ENCODE assay signal across 15 cellular contexts in genomic region chr3:72018339-72018984, GRCh38.
DNase-seq lines count a peak whose midpoint lies in the region; ATAC-seq, FAIRE-seq and TF ChIP-seq lines count a peak whose summit lies in the region.
"Had no signal": no experiment of that assay in that cellular context is flagged by ENCODE, and none has a peak within 500 bp of the region (broad histone marks: within the 10 kb centered on the region; RNA-seq: fewer than 3 reads in every experiment).

No MANE protein-coding gene starts in this region.

- no peaks in the 10 kb centered on the region for H3K9me3 ChIP-seq in IMR-90 (ENCODE audit: control insufficient read depth, insufficient read depth, low read length)
- H3K9me3 ChIP-seq in K562 (replicated peaks; ENCODE audit: control insufficient read depth, insufficient read depth, low read depth, low read length): no peaks in the 10 kb centered on the region
- no peaks in the 10 kb centered on the region for H3K9me3 ChIP-seq in tibial nerve
- H3K9me3 ChIP-seq: body of pancreas had no signal

- H3K27me3 ChIP-seq in IMR-90 (ENCODE audit: control insufficient read depth, insufficient read depth, low read length): no peaks in the 10 kb centered on the region
- H3K27me3 ChIP-seq in K562 (ENCODE audit: control insufficient read depth in 2 of 2, insufficient read depth in 2 of 2, low read length in 2 of 2): no peaks in the 10 kb centered on the region
- H3K27me3 ChIP-seq in tibial nerve: no peaks in the 10 kb centered on the region
- H3K27me3 ChIP-seq: body of pancreas had no signal

- DNase-seq in EH (ENCODE audit: low read depth) (peak; percentile 47), IMR-90 (peak; percentile 7), K562 (ENCODE audit: extremely low read depth in 1 of 4, low spot score in 3 of 4) (peak; percentile 76 to 87 (median 80)), myocyte (ENCODE audit: low read depth) (peak; percentile 56), NCI-H446 (lab: John Stamatoyannopoulos, UW) (no peak), tibial nerve (ENCODE audit: low spot score in 2 of 2) (no peak), NCI-H526 (lab: John Stamatoyannopoulos, UW) (no peak)
- no peak for DNase-seq in stimulated activated CD4-positive, alpha-beta T cell treated with anti-CD3 and anti-CD28 coated beads, Interleukin-2, amount 100 ng/mL, for 48 hours
- DNase-seq: activated CD4-positive, alpha-beta T cell treated with anti-CD3 and anti-CD28 coated beads for 36 hours; body of pancreas; CD8-positive, alpha-beta memory T cell; hippocampal formation; midbrain; NCI-H1694 had no signal

- H2AK9ac ChIP-seq in IMR-90 (replicated peaks; ENCODE audit: low read depth, low read length, poor library complexity): no peak overlapping the region

- H4K20me1 ChIP-seq in IMR-90 (ENCODE audit: insufficient read depth, low read length): no peaks in the 10 kb centered on the region
- H4K20me1 ChIP-seq in K562 (replicated peaks; ENCODE audit: control insufficient read depth, insufficient read depth, low read length): no peaks in the 10 kb centered on the region

- peak; percentile 94 for FAIRE-seq in K562 (lab: Jason Lieb, UNC)
- FAIRE-seq: endothelial cell of umbilical vein had no signal

- in situ Hi-C loops in IMR-90 (cut with MboI; ENCODE audit: low sequenced_read_pairs): no loop called here
- in situ Hi-C loops in K562 (cut with MboI): no loop called here

- no peaks in the 10 kb centered on the region for H3K9me1 ChIP-seq in IMR-90 (ENCODE audit: insufficient read depth, low read length)
- no peaks in the 10 kb centered on the region for H3K9me1 ChIP-seq in K562 (ENCODE audit: control insufficient read depth, insufficient read depth, low read length)

- no peak overlapping the region for H3K23ac ChIP-seq in IMR-90 (ENCODE audit: low read depth, low read length)

- dilution Hi-C loops in IMR-90 (cut with HindIII; ENCODE audit: low sequenced_read_pairs, unreplicated experiment): no loop called here

- no peak overlapping the region for H3K56ac ChIP-seq in IMR-90 (ENCODE audit: extremely low read depth, insufficient read depth, low read length)

- peak overlapping the region; percentile 42; the same call in 1 of the 2 replicates for H3K4ac ChIP-seq in IMR-90 (ENCODE audit: low read depth, low read length)

- H3K9ac ChIP-seq in IMR-90 (ENCODE audit: low read depth, low read length) (no peak overlapping the region), K562 (ENCODE audit: insufficient read depth in 1 of 2, low read depth in 2 of 2, low read length in 2 of 2) (peak overlapping the region; percentile 10 to 34; a peak in 1 of 4 replicates)

- H4K8ac ChIP-seq in IMR-90 (ENCODE audit: low read depth in 2 of 2, low read length in 2 of 2): no peak overlapping the region

- H2BK120ac ChIP-seq in IMR-90 (ENCODE audit: low read depth, low read length): peak overlapping the region; percentile 32; the same call in 1 of the 2 replicates

- H4K5ac ChIP-seq in IMR-90 (ENCODE audit: low read depth, low read length): no peak overlapping the region

- H3K4me3 ChIP-seq in IMR-90 (ENCODE audit: insufficient read depth, low read depth, low read length) (no peak overlapping the region), K562 (no peak overlapping the region), tibial nerve (no peak overlapping the region)
- H3K4me3 ChIP-seq: body of pancreas had no signal

- intact Hi-C loops in IMR-90 (cut with micrococcal nuclease): no loop called here
- intact Hi-C loops in K562 (cut with micrococcal nuclease): no loop called here

- H3K36me3 ChIP-seq in IMR-90 (ENCODE audit: control insufficient read depth, insufficient read depth, low read length): no peaks in the 10 kb centered on the region
- H3K36me3 ChIP-seq in K562 (ENCODE audit: control insufficient read depth, insufficient read depth, low read length): no peaks in the 10 kb centered on the region
- H3K36me3 ChIP-seq in tibial nerve: no peaks in the 10 kb centered on the region

- no peak overlapping the region for H2BK15ac ChIP-seq in IMR-90 (ENCODE audit: low read depth, low read length)

- TF ChIP-seq CTCF in IMR-90 (conservative IDR thresholded peaks at IDR 0.05; ENCODE audit: low read depth, low read length) (no peak), K562 (IDR thresholded peaks at IDR 0.05 in 2 of 3, conservative IDR thresholded peaks at IDR 0.05 in 1 of 3; ENCODE audit: insufficient read depth in 2 of 3, low read depth in 1 of 3, low read length in 3 of 3) (no peak), tibial nerve (IDR thresholded peaks at IDR 0.05) (no peak)

- no peak for TF ChIP-seq RAD21 in IMR-90 (IDR thresholded peaks at IDR 0.05; ENCODE audit: low read length)
- no peak for TF ChIP-seq RAD21 in K562 (CRISPR knock-in tag; conservative IDR thresholded peaks at IDR 0.05 in 1 of 2, IDR thresholded peaks at IDR 0.05 in 1 of 2)

- POLR2A ChIA-PET in IMR-90 (lab: Charles Lee; ENCODE audit: unreplicated experiment): no interaction called here
- POLR2A ChIA-PET in K562 (lab: Yijun Ruan, JAX): interaction anchor here (0.6 to 1.9 kb wide), 6 partner anchors 9 to 135 kb away, joined by 3 to 5 read pairs (median 3); no protein-coding TSS in a partner anchor

- BruUV-seq in IMR-90 (replicated peaks; lab: Mats Ljungman, UMichigan) (no TSS peak), K562 (replicated peaks; lab: Mats Ljungman, UMichigan) (no TSS peak)

- H2BK5ac ChIP-seq in IMR-90 (ENCODE audit: low read depth, low read length, poor library complexity, severe bottlenecking): no peak overlapping the region

- H4K91ac ChIP-seq in IMR-90 (ENCODE audit: insufficient read depth, low read depth, low read length): no peak overlapping the region

- no peak overlapping the region; the same call in 1 of the 2 replicates for H2BK20ac ChIP-seq in IMR-90 (ENCODE audit: low read depth, low read length)

- WGBS in IMR-90 (ENCODE audit: extremely low coverage in 2 of 2, insufficient read length in 1 of 2), 2 experiments: 40% methylated on average over 1 of the region's 5 CpGs; no CpG with 5 or more reads in 1 of the 2 experiments
- 3% methylated on average over 4 of the region's 5 CpGs for WGBS in K562 (ENCODE audit: insufficient coverage, low coverage, missing lambda C conversion rate)
- 69 to 77% methylated on average over 5 of the region's 5 CpGs for WGBS in tibial nerve, 2 donors

- H3K27ac ChIP-seq in IMR-90 (ENCODE audit: insufficient read depth, low read length) (no peak overlapping the region), K562 (ENCODE audit: extremely low read depth, low read depth, low read length) (peak overlapping the region; percentile 67), tibial nerve (no peak overlapping the region)
- H3K27ac ChIP-seq: body of pancreas had no signal

- peaks cover 6% of the 10 kb centered on the region; the same call in 1 of the 2 replicates for H3K4me1 ChIP-seq in IMR-90 (ENCODE audit: control insufficient read depth, insufficient read depth, low read length)
- H3K4me1 ChIP-seq in K562 (replicated peaks in 1 of 2; ENCODE audit: control insufficient read depth in 2 of 2, insufficient read depth in 2 of 2, low read length in 2 of 2): peaks cover 4 to 45% of the 10 kb centered on the region in 2 experiments; a peak in 4 of 5 replicates
- no peaks in the 10 kb centered on the region for H3K4me1 ChIP-seq in tibial nerve
- H3K4me1 ChIP-seq: body of pancreas had no signal

- TF ChIP-seq EP300 in K562 (IDR thresholded peaks at IDR 0.05; ENCODE audit: low read length) (peak; percentile 51; the same call in 1 of the 2 replicates), tibial nerve (IDR thresholded peaks at IDR 0.05) (no peak)

- H3K14ac ChIP-seq in IMR-90 (replicated peaks; ENCODE audit: low read depth, low read length): no peak overlapping the region

- TF ChIP-seq POLR2A in IMR-90 (IDR thresholded peaks at IDR 0.05; ENCODE audit: low read depth, low read length): no peak
- no peak for TF ChIP-seq POLR2A in K562 (conservative IDR thresholded peaks at IDR 0.05)
- TF ChIP-seq POLR2A in tibial nerve (IDR thresholded peaks at IDR 0.05): no peak

- H3K79me2 ChIP-seq in K562 (ENCODE audit: control insufficient read depth, insufficient read depth, low read length): no peaks in the 10 kb centered on the region; the same call in 2 of the 3 replicates

- ATAC-seq in IMR-90 (ENCODE audit: low read depth): peak; percentile 61
- peak; percentile 99 for ATAC-seq in K562
- ATAC-seq: activated CD4-positive, alpha-beta T cell treated with anti-CD3 and anti-CD28 coated beads for 36 hours; body of pancreas had no signal

- peak overlapping the region; percentile 56 for H2AFZ ChIP-seq in IMR-90 (replicated peaks; ENCODE audit: low read length, poor library complexity)
- no peak overlapping the region for H2AFZ ChIP-seq in K562 (ENCODE audit: low read depth, low read length)

- no peaks in the 10 kb centered on the region for H3K79me1 ChIP-seq in IMR-90 (ENCODE audit: low read depth in 1 of 2, low read length in 2 of 2)

- peak overlapping the region; percentile 64; the same call in 1 of the 2 replicates for H3K18ac ChIP-seq in IMR-90 (ENCODE audit: low read depth, low read length)

- H3K4me2 ChIP-seq in IMR-90 (ENCODE audit: low read depth, low read length) (peak overlapping the region; percentile 37; the same call in 1 of the 2 replicates), K562 (ENCODE audit: insufficient read depth, low read length) (peak overlapping the region; percentile 51)

- no peak overlapping the region for H2AK5ac ChIP-seq in IMR-90 (ENCODE audit: low read depth, low read length)

- CTCF ChIA-PET in IMR-90 (lab: Yijun Ruan, JAX): no interaction called here
- CTCF ChIA-PET in K562 (lab: Yijun Ruan, JAX; ENCODE audit: low intra/inter-chr PET ratio): no interaction called here

TF ChIP-seq in IMR-90, 13 proteins besides CTCF, POLR2A, EP300 and RAD21:
- TF ChIP-seq CHD1 (IDR thresholded peaks at IDR 0.05; ENCODE audit: low read depth, low read length) (no peak), NFE2L2 (IDR thresholded peaks at IDR 0.05; ENCODE audit: low read depth, low read length) (peak; percentile 94), MAFK (IDR thresholded peaks at IDR 0.05; ENCODE audit: low read depth, low read length) (peak; percentile 61)

TF ChIP-seq in K562, 482 proteins besides CTCF, POLR2A, EP300 and RAD21 (continues in another document):
- peak; percentile 39 for TF ChIP-seq NFYB (IDR thresholded peaks at IDR 0.05; ENCODE audit: extremely low read depth, insufficient read length)
- TF ChIP-seq GATAD2A (IDR thresholded peaks at IDR 0.05): 0 out of 2 replicates have a peak, but pooled peaks have one; percentile 31
- TF ChIP-seq NFE2L1 (tag; IDR thresholded peaks at IDR 0.05; ENCODE audit: borderline replicate concordance, low read depth): peak; percentile 99
- peak; percentile 86 for TF ChIP-seq KLF16 (IDR thresholded peaks at IDR 0.05)
- peak in 1 of 2 experiments; percentile 44; a peak in 1 of 4 replicates for TF ChIP-seq TRIM24 (IDR thresholded peaks at IDR 0.05)
- TF ChIP-seq MTA3 (IDR thresholded peaks at IDR 0.05; ENCODE audit: borderline replicate concordance): 0 out of 2 replicates have a peak, but pooled peaks have one; percentile 14
- 0 out of 2 replicates have a peak, but pooled peaks have one; percentile 29 for TF ChIP-seq ETV1 (tag; conservative IDR thresholded peaks at IDR 0.05; ENCODE audit: low read depth)
- TF ChIP-seq SMARCA4 (IDR thresholded peaks at IDR 0.05): peak; percentile 73
- TF ChIP-seq LEF1 (IDR thresholded peaks at IDR 0.05): peak; percentile 62; the same call in 1 of the 2 replicates
- TF ChIP-seq MECOM (CRISPR knock-in tag; IDR thresholded peaks at IDR 0.05): no peak

Comparison
In these comparisons a context has a peak if more than half of its experiments do, and no peak if none do; other contexts are left out.
1. DNase-seq: peak in EH (single experiment), IMR-90 (single experiment), K562 (4 of 4) and myocyte (single experiment); none in NCI-H446 (0 of 2), tibial nerve (0 of 2), NCI-H526 (0 of 2) and stimulated activated CD4-positive, alpha-beta T cell treated with anti-CD3 and anti-CD28 coated beads, Interleukin-2, amount 100 ng/mL, for 48 hours (0 of 2).